In genomic region chr11:32433249-32434115, GRCh38 we compare ENCODE assay signal across 13 cellular contexts. TPM values are rescaled to one million over a fixed set of nuclear protein-coding genes. Genes with fewer than 3 reads are reported as not detected.
DNase-seq lines count a peak whose midpoint lies in the region; ATAC-seq and TF ChIP-seq lines count a peak whose summit lies in the region.
"Had no signal": no experiment of that assay in that cellular context is flagged by ENCODE, and none has a peak within 500 bp of the region (broad histone marks: within the 10 kb centered on the region; RNA-seq: fewer than 3 reads in every experiment).

No MANE protein-coding gene starts in this region.

- H3K36me3 ChIP-seq in H7 (replicated peaks; ENCODE audit: control insufficient read depth, insufficient read depth, low read length) = no peaks in the 10 kb centered on the region
- no peaks in the 10 kb centered on the region for H3K36me3 ChIP-seq in colonic mucosa
- H3K36me3 ChIP-seq in neural progenitor cell = no peaks in the 10 kb centered on the region
- H3K36me3 ChIP-seq: gastroesophageal sphincter had no signal

- H3K9ac ChIP-seq in colonic mucosa (ENCODE audit: low read depth in 2 of 2, low read length in 2 of 2) (no peak overlapping the region), neural progenitor cell (no peak overlapping the region)

- TF ChIP-seq CTCF in AG04450 (IDR thresholded peaks at IDR 0.05; ENCODE audit: low read depth, low read length) (no peak), colonic mucosa (IDR thresholded peaks at IDR 0.05) (no peak), neural progenitor cell (IDR thresholded peaks at IDR 0.05) (no peak)

- ATAC-seq in HG03108 (IDR thresholded peaks at IDR 0.05; ENCODE audit: unreplicated experiment) (no peak), HG02981 (IDR thresholded peaks at IDR 0.05; ENCODE audit: unreplicated experiment) (no peak)
- ATAC-seq: natural killer cell treated with Interleukin-12 subunit alpha and Interleukin-12 subunit beta and Interleukin-15 and Interleukin-18, amount 100 ng/mL, for 72 hours had no signal

- no peaks in the 10 kb centered on the region for H3K36me3 Mint-ChIP-seq in neural progenitor cell
- H3K36me3 Mint-ChIP-seq: natural killer cell treated with Interleukin-12 subunit alpha and Interleukin-12 subunit beta and Interleukin-15 and Interleukin-18, amount 100 ng/mL, for 72 hours had no signal

- H3K4me1 ChIP-seq in colonic mucosa (no peaks in the 10 kb centered on the region), neural progenitor cell (peaks cover 20% of the 10 kb centered on the region)

- H3K9me3 ChIP-seq in AG04450 (ENCODE audit: control insufficient read depth, insufficient read depth, low read length) = peaks cover 26% of the 10 kb centered on the region; the same call in 1 of the 2 replicates
- H3K9me3 ChIP-seq in colonic mucosa = no peaks in the 10 kb centered on the region
- H3K9me3 ChIP-seq in neural progenitor cell (ENCODE audit: low read depth) = no peaks in the 10 kb centered on the region
- H3K9me3 ChIP-seq: gastroesophageal sphincter had no signal

- no peak overlapping the region for H3K4me2 ChIP-seq in neural progenitor cell

- peaks cover 97% of the 10 kb centered on the region for H4K20me1 ChIP-seq in neural progenitor cell (ENCODE audit: low read depth)

- CTCF ChIA-PET in AG04450 (lab: Charles Lee) = no interaction called here

- no peak overlapping the region for H2AFZ ChIP-seq in neural progenitor cell (replicated peaks)

- intact Hi-C loops in colonic mucosa (cut with DNase I) = no loop called here

- DNase-seq in AG04450 (ENCODE audit: low read depth, low spot score) (no peak), H7 (peak; percentile 50), colonic mucosa (no peak), neural progenitor cell (ENCODE audit: low spot score) (peak; percentile 30), NCI-H82 (lab: John Stamatoyannopoulos, UW) (no peak), 8988T (no peak)
- DNase-seq: activated CD4-positive, alpha-beta T cell treated with anti-CD3 and anti-CD28 coated beads for 4 hours; aorta; GOT3 had no signal

- H3F3A ChIP-seq in neural progenitor cell (ENCODE audit: low read depth) = no peaks in the 10 kb centered on the region

- peaks cover 88% of the 10 kb centered on the region for H3K27me3 Mint-ChIP-seq in neural progenitor cell (ENCODE audit: insufficient read depth, low read depth)

- POLR2A ChIA-PET in AG04450 (lab: Yijun Ruan, JAX) = no interaction called here

- peaks cover 92% of the 10 kb centered on the region for H3K27me3 ChIP-seq in AG04450 (ENCODE audit: control insufficient read depth, insufficient read depth, low read length)
- peaks cover 100% of the 10 kb centered on the region for H3K27me3 ChIP-seq in H7 (ENCODE audit: control insufficient read depth, insufficient read depth, low read length)
- peaks cover 94% of the 10 kb centered on the region for H3K27me3 ChIP-seq in colonic mucosa
- peaks cover 100% of the 10 kb centered on the region for H3K27me3 ChIP-seq in neural progenitor cell

- H3K4me3 ChIP-seq in AG04450 (ENCODE audit: low read depth, low read length) = peak overlapping the region; percentile 29
- H3K4me3 ChIP-seq in H7 (ENCODE audit: insufficient read depth, low read depth, low read length) = no peak overlapping the region
- H3K4me3 ChIP-seq in colonic mucosa = peak overlapping the region; percentile 3
- no peak overlapping the region for H3K4me3 ChIP-seq in neural progenitor cell

- peaks cover 31% of the 10 kb centered on the region for H3K4me1 Mint-ChIP-seq in neural progenitor cell

- peaks cover 2% of the 10 kb centered on the region for H3K9me3 Mint-ChIP-seq in neural progenitor cell
- H3K9me3 Mint-ChIP-seq: natural killer cell treated with Interleukin-12 subunit alpha and Interleukin-12 subunit beta and Interleukin-15 and Interleukin-18, amount 100 ng/mL, for 72 hours had no signal

- H3K27ac ChIP-seq in AG04450 (ENCODE audit: low read depth, low read length) (no peak overlapping the region), colonic mucosa (no peak overlapping the region), neural progenitor cell (no peak overlapping the region)

- H3K79me2 ChIP-seq in neural progenitor cell (ENCODE audit: low read depth) = no peaks in the 10 kb centered on the region

- no peak overlapping the region for H3K27ac Mint-ChIP-seq in neural progenitor cell
- H3K27ac Mint-ChIP-seq: natural killer cell treated with Interleukin-12 subunit alpha and Interleukin-12 subunit beta and Interleukin-15 and Interleukin-18, amount 100 ng/mL, for 72 hours had no signal

- H3K4me3 Mint-ChIP-seq in neural progenitor cell = peak overlapping the region; percentile 70
- H3K4me3 Mint-ChIP-seq: natural killer cell treated with Interleukin-12 subunit alpha and Interleukin-12 subunit beta and Interleukin-15 and Interleukin-18, amount 100 ng/mL, for 72 hours had no signal

RNA-seq across cellular contexts. Expression of gene WT1, which starts 1.9 kb away (rescaled TPM):
- polyA plus RNA-seq in AG04450 (2011; rRNA removed) = not detected in 2 replicates
- not detected in 2 replicates for polyA minus RNA-seq in AG04450 (2011; rRNA and poly(A)+ RNA removed)
- 0.10 TPM in 1 of 2 replicates, not detected in the other for total RNA-seq in H7 (2014; rRNA removed; shearing (Covaris generic))
- total RNA-seq in colonic mucosa (under 1 TPM in 1 of 2 donors, not detected in 1; 0.32 TPM), neural progenitor cell (ENCODE audit: low replicate concordance) (not detected in 2 replicates)
- total RNA-seq: natural killer cell treated with Interleukin-12 subunit alpha and Interleukin-12 subunit beta and Interleukin-15 and Interleukin-18, amount 100 ng/mL, for 72 hours had no signal

Comparison
In these comparisons a context has a peak if more than half of its experiments do, and no peak if none do; other contexts are left out.
1. DNase-seq: peak in H7 (single experiment) and neural progenitor cell (single experiment); none in AG04450 (single experiment), colonic mucosa (single experiment), NCI-H82 (single experiment) and 8988T (single experiment).
2. H3K4me3 ChIP-seq: peak in AG04450 (single experiment) and colonic mucosa (single experiment); none in H7 (single experiment) and neural progenitor cell (single experiment).